In genomic region chr20:58892932-58893224, GRCh38 we compare ENCODE assay signal across 8 cellular contexts. TPM values are rescaled to one million over a fixed set of nuclear protein-coding genes. Genes with fewer than 3 reads are reported as not detected.
DNase-seq lines count a peak whose midpoint lies in the region; ATAC-seq and TF ChIP-seq lines count a peak whose summit lies in the region.

No MANE protein-coding gene starts in this region.

- H3K27ac Mint-ChIP-seq in activated CD8-positive, alpha-beta T cell treated with anti-CD3 and anti-CD28 coated beads, Interleukin-2, amount 10 ng/mL, durations not matched to agents 7 days and 5 days: peak overlapping the region; percentile 99

- ATAC-seq in left cardiac atrium (no peak), GM21381 (IDR thresholded peaks at IDR 0.05; ENCODE audit: unreplicated experiment) (no peak), HG02981 (IDR thresholded peaks at IDR 0.05; ENCODE audit: unreplicated experiment) (no peak)
- ATAC-seq in activated CD8-positive, alpha-beta T cell treated with anti-CD3 and anti-CD28 coated beads, Interleukin-2, amount 10 ng/mL, durations not matched to agents 7 days and 5 days: no peak

- H3K4me3 ChIP-seq in left ventricle myocardium inferior: peak overlapping the region; percentile 91
- H3K4me3 ChIP-seq in iPS-20b (ENCODE audit: low read length): peak overlapping the region; percentile 84
- H3K4me3 ChIP-seq in tibial nerve: peak overlapping the region; percentile 79 to 98 (median 88)

- POLR2A ChIA-PET in activated CD8-positive, alpha-beta T cell treated with anti-CD3 and anti-CD28 coated beads, Interleukin-2, amount 10 ng/mL, durations not matched to agents 7 days and 5 days (lab: Charles Lee): interaction anchor here (0.6 to 1.6 kb wide), 2 partner anchors 90 to 570 kb away, joined by 3 read pairs; no protein-coding TSS in a partner anchor

- TF ChIP-seq POLR2A in tibial nerve (IDR thresholded peaks at IDR 0.05): no peak

- peaks cover 49% of the 10 kb centered on the region for H3K4me1 Mint-ChIP-seq in activated CD8-positive, alpha-beta T cell treated with anti-CD3 and anti-CD28 coated beads, Interleukin-2, amount 10 ng/mL, durations not matched to agents 7 days and 5 days (ENCODE audit: low read depth)

- H3K27me3 Mint-ChIP-seq in activated CD8-positive, alpha-beta T cell treated with anti-CD3 and anti-CD28 coated beads, Interleukin-2, amount 10 ng/mL, durations not matched to agents 7 days and 5 days (ENCODE audit: low read depth): no peaks in the 10 kb centered on the region

- H3K9me3 ChIP-seq in left ventricle myocardium inferior (replicated peaks): no peaks in the 10 kb centered on the region
- no peaks in the 10 kb centered on the region for H3K9me3 ChIP-seq in iPS-20b (ENCODE audit: insufficient read depth, low read depth, low read length)
- no peaks in the 10 kb centered on the region for H3K9me3 ChIP-seq in tibial nerve

- H3K27me3 ChIP-seq in left ventricle myocardium inferior (ENCODE audit: low read depth): no peaks in the 10 kb centered on the region
- H3K27me3 ChIP-seq in iPS-20b (ENCODE audit: insufficient read depth, low read length): peaks cover 7% of the 10 kb centered on the region; the same call in 1 of the 2 replicates
- no peaks in the 10 kb centered on the region for H3K27me3 ChIP-seq in tibial nerve

- intact Hi-C loops in left ventricle myocardium inferior (cut with micrococcal nuclease): no loop called here
- intact Hi-C loops in left cardiac atrium (cut with DNase I): loop anchor here (5.0 to 10.0 kb wide), 2 partner anchors 92 to 139 kb away; partner anchors contain the start of genes ATP5F1E (in 1 of the 2) and NELFCD (in 1 of the 2)

- DNase-seq in left ventricle myocardium inferior (no peak), left cardiac atrium (no peak), tibial nerve (ENCODE audit: low spot score in 2 of 2) (no peak), kidney glomerular epithelial cell (lab: John Stamatoyannopoulos, UW) (no peak)
- DNase-seq in activated CD8-positive, alpha-beta T cell treated with anti-CD3 and anti-CD28 coated beads, Interleukin-2, amount 10 ng/mL, durations not matched to agents 7 days and 5 days: no peak

- no peaks in the 10 kb centered on the region for H3K9me3 Mint-ChIP-seq in activated CD8-positive, alpha-beta T cell treated with anti-CD3 and anti-CD28 coated beads, Interleukin-2, amount 10 ng/mL, durations not matched to agents 7 days and 5 days (ENCODE audit: insufficient read depth)

- peak overlapping the region; percentile 82 for H3K4me3 Mint-ChIP-seq in activated CD8-positive, alpha-beta T cell treated with anti-CD3 and anti-CD28 coated beads, Interleukin-2, amount 10 ng/mL, durations not matched to agents 7 days and 5 days

- H3K36me3 ChIP-seq in left ventricle myocardium inferior (no peaks in the 10 kb centered on the region), iPS-20b (ENCODE audit: insufficient read depth, low read depth, low read length) (peaks cover 21% of the 10 kb centered on the region), tibial nerve (no peaks in the 10 kb centered on the region)

- H3K27ac ChIP-seq in left ventricle myocardium inferior (replicated peaks): peak overlapping the region; percentile 98
- H3K27ac ChIP-seq in iPS-20b (ENCODE audit: low read length): no peak overlapping the region
- peak overlapping the region; percentile 98 to 100 (median 99) for H3K27ac ChIP-seq in tibial nerve

- H3K9ac ChIP-seq in iPS-20b (ENCODE audit: low read depth, low read length): peak overlapping the region; percentile 95; the same call in 1 of the 2 replicates

- TF ChIP-seq EP300 in tibial nerve (IDR thresholded peaks at IDR 0.05): no peak

- 0% methylated on average over 1 of the region's 1 CpG for WGBS in tibial nerve, 2 donors

- peaks cover 51% of the 10 kb centered on the region for H3K36me3 Mint-ChIP-seq in activated CD8-positive, alpha-beta T cell treated with anti-CD3 and anti-CD28 coated beads, Interleukin-2, amount 10 ng/mL, durations not matched to agents 7 days and 5 days (ENCODE audit: low read depth)

- TF ChIP-seq CTCF in left ventricle myocardium inferior (IDR thresholded peaks at IDR 0.05; ENCODE audit: borderline replicate concordance): no peak
- no peak for TF ChIP-seq CTCF in tibial nerve (IDR thresholded peaks at IDR 0.05)

- CTCF ChIA-PET in activated CD8-positive, alpha-beta T cell treated with anti-CD3 and anti-CD28 coated beads, Interleukin-2, amount 10 ng/mL, durations not matched to agents 7 days and 5 days (lab: Charles Lee): no interaction called here

- H3K4me1 ChIP-seq in left ventricle myocardium inferior (peaks cover 68% of the 10 kb centered on the region), iPS-20b (ENCODE audit: insufficient read depth, low read length) (peaks cover 48% of the 10 kb centered on the region), tibial nerve (peaks cover 0 to 55% (median 42%) of the 10 kb centered on the region in 4 donors)

RNA-seq across cellular contexts. Expression of gene GNAS, which starts 40.4 kb away (rescaled TPM):
- 1,444 TPM for total RNA-seq in left ventricle myocardium inferior
- total RNA-seq in left cardiac atrium: 1,000 to 10,000 TPM; 1,020 to 1,609 TPM
- total RNA-seq in activated CD8-positive, alpha-beta T cell treated with anti-CD3 and anti-CD28 coated beads, Interleukin-2, amount 10 ng/mL, durations not matched to agents 7 days and 5 days: 100 to 1,000 TPM; 912 to 952 TPM
- total RNA-seq in tibial nerve: 100 to 1,000 TPM; 484 to 621 (median 524) TPM

RNA-seq across cellular contexts. Expression of gene GNAS-AS1, which starts 42.2 kb away (rescaled TPM):
- total RNA-seq in left ventricle myocardium inferior (0.25 TPM), left cardiac atrium (under 1 TPM; 0.37 to 0.80 TPM), tibial nerve (under 1 TPM in 2 of 4 donors, not detected in 2; 0.42 to 0.59 TPM)
- 1 to 10 TPM; 1.3 to 2.0 TPM for total RNA-seq in activated CD8-positive, alpha-beta T cell treated with anti-CD3 and anti-CD28 coated beads, Interleukin-2, amount 10 ng/mL, durations not matched to agents 7 days and 5 days
